ENCODE assay signal across 17 cellular contexts in genomic region chr19:41734585-41734984, GRCh38. TPM values are rescaled to one million over a fixed set of nuclear protein-coding genes. Genes with fewer than 3 reads are reported as not detected.
DNase-seq lines count a peak whose midpoint lies in the region; ATAC-seq and TF ChIP-seq lines count a peak whose summit lies in the region.
"Had no signal": no experiment of that assay in that cellular context is flagged by ENCODE, and none has a peak within 500 bp of the region (broad histone marks: within the 10 kb centered on the region; RNA-seq: fewer than 3 reads in every experiment).

No MANE protein-coding gene starts in this region.

- H3K9ac ChIP-seq in Karpas-422 (ENCODE audit: low read length) = no peak overlapping the region

- TF ChIP-seq CTCF in Calu3 (IDR thresholded peaks at IDR 0.05; ENCODE audit: unreplicated experiment) (no peak), left lung (IDR thresholded peaks at IDR 0.05) (no peak)

- ATAC-seq in left lung = peak; percentile 96
- ATAC-seq in GM21367 (IDR thresholded peaks at IDR 0.05; ENCODE audit: unreplicated experiment) = no peak
- no peak for ATAC-seq in GM19023 (IDR thresholded peaks at IDR 0.05; ENCODE audit: unreplicated experiment)
- ATAC-seq: gastrocnemius medialis; natural killer cell treated with Interleukin-12 subunit alpha and Interleukin-12 subunit beta and Interleukin-15 and Interleukin-18, amount 100 ng/mL, for 72 hours had no signal

- H3K4me1 Mint-ChIP-seq in Calu3 (ENCODE audit: low read depth, unreplicated experiment) = peaks cover 31% of the 10 kb centered on the region

- no peaks in the 10 kb centered on the region for H3K36me3 ChIP-seq in left lung
- H3K36me3 ChIP-seq in Karpas-422 (ENCODE audit: insufficient read depth, low read length) = no peaks in the 10 kb centered on the region
- H3K36me3 ChIP-seq: gastrocnemius medialis had no signal

- no peaks in the 10 kb centered on the region for H4K20me1 ChIP-seq in Karpas-422 (ENCODE audit: insufficient read depth, low read depth, low read length)

- H3K27ac Mint-ChIP-seq in Calu3 (ENCODE audit: unreplicated experiment) = peak overlapping the region; percentile 25
- H3K27ac Mint-ChIP-seq: natural killer cell treated with Interleukin-12 subunit alpha and Interleukin-12 subunit beta and Interleukin-15 and Interleukin-18, amount 100 ng/mL, for 72 hours; progenitor cell of endocrine pancreas had no signal

- H3K4me3 ChIP-seq in left lung (no peak overlapping the region), Karpas-422 (ENCODE audit: low read length) (no peak overlapping the region)
- H3K4me3 ChIP-seq: gastrocnemius medialis, testis had no signal

- CTCF ChIA-PET in Calu3 (lab: Charles Lee) = interaction anchor here (0.6 to 1.9 kb wide), 7 partner anchors 9 to 278 kb away, joined by 3 to 10 read pairs (median 5); no protein-coding TSS in a partner anchor

- H3K27ac ChIP-seq in left lung = peak overlapping the region in 1 of 2 donors; percentile 70
- H3K27ac ChIP-seq in Karpas-422 (ENCODE audit: low read length) = no peak overlapping the region
- H3K27ac ChIP-seq: gastrocnemius medialis, testis had no signal

- H3K36me3 Mint-ChIP-seq in Calu3 (ENCODE audit: insufficient read depth, unreplicated experiment) = peaks cover 8% of the 10 kb centered on the region
- H3K36me3 Mint-ChIP-seq: natural killer cell treated with Interleukin-12 subunit alpha and Interleukin-12 subunit beta and Interleukin-15 and Interleukin-18, amount 100 ng/mL, for 72 hours had no signal

- no peaks in the 10 kb centered on the region for H3K79me2 ChIP-seq in Karpas-422 (ENCODE audit: low read length)

- H3K9me2 ChIP-seq in Karpas-422 (replicated peaks; ENCODE audit: insufficient read depth, low read length) = no peaks in the 10 kb centered on the region

- peaks cover 0 to 7% of the 10 kb centered on the region in 2 donors for H3K4me1 ChIP-seq in left lung
- H3K4me1 ChIP-seq in Karpas-422 (ENCODE audit: low read length) = no peaks in the 10 kb centered on the region
- H3K4me1 ChIP-seq: gastrocnemius medialis, testis had no signal

- no TSS peak for BruUV-seq in Calu3 (replicated peaks; lab: Mats Ljungman, UMichigan)

- peak; percentile 25 for DNase-seq in Calu3
- peak; percentile 95 for DNase-seq in NCI-H1092 treated with DMSO at 0.1 percent for 48 hours (lab: John Stamatoyannopoulos, UW)
- peak; percentile 93 for DNase-seq in NCI-H774 (lab: John Stamatoyannopoulos, UW)
- DNase-seq in left lung = peak; percentile 68 to 81
- no peak for DNase-seq in HuH-7.5 (ENCODE audit: low spot score)
- DNase-seq in Karpas-422 = no peak
- DNase-seq: activated CD4-positive, alpha-beta T cell treated with anti-CD3 and anti-CD28 coated beads for 48 hours; activated CD8-positive, alpha-beta memory T cell treated with anti-CD3 and anti-CD28 coated beads, Interleukin-2, amount 50 U/mL, for 48 hours; activated naive CD4-positive, alpha-beta T cell; gastrocnemius medialis; NCI-H2227 treated with DMSO at 0.1 percent for 48 hours; testis had no signal

- no peak overlapping the region for H3K4me2 ChIP-seq in Karpas-422 (ENCODE audit: low read depth, low read length, poor library complexity, severe bottlenecking)

- H3K9me3 ChIP-seq in left lung (no peaks in the 10 kb centered on the region), Karpas-422 (ENCODE audit: low read length) (no peaks in the 10 kb centered on the region)
- H3K9me3 ChIP-seq: gastrocnemius medialis, testis had no signal

- H3K27me3 Mint-ChIP-seq in Calu3 (ENCODE audit: unreplicated experiment) = peaks cover 29% of the 10 kb centered on the region
- H3K27me3 Mint-ChIP-seq: progenitor cell of endocrine pancreas had no signal

- intact Hi-C loops in Calu3 (cut with micrococcal nuclease; ENCODE audit: unreplicated experiment) (no loop called here), left lung (cut with DNase I) (no loop called here)

- H3K9me3 Mint-ChIP-seq in Calu3 (ENCODE audit: low read depth, unreplicated experiment) = no peaks in the 10 kb centered on the region
- H3K9me3 Mint-ChIP-seq: natural killer cell treated with Interleukin-12 subunit alpha and Interleukin-12 subunit beta and Interleukin-15 and Interleukin-18, amount 100 ng/mL, for 72 hours had no signal

- no peak overlapping the region for H2AFZ ChIP-seq in Karpas-422 (ENCODE audit: low read length)

- H3K4me3 Mint-ChIP-seq in Calu3 (ENCODE audit: low read depth, unreplicated experiment) = no peak overlapping the region
- H3K4me3 Mint-ChIP-seq: natural killer cell treated with Interleukin-12 subunit alpha and Interleukin-12 subunit beta and Interleukin-15 and Interleukin-18, amount 100 ng/mL, for 72 hours had no signal

- no peaks in the 10 kb centered on the region for H3K27me3 ChIP-seq in left lung
- H3K27me3 ChIP-seq in Karpas-422 (ENCODE audit: low read length) = no peaks in the 10 kb centered on the region
- H3K27me3 ChIP-seq: testis had no signal

RNA-seq across cellular contexts. Expression of gene CEACAM6, which starts 20.7 kb away (rescaled TPM):
- 44.5 and 98.9 TPM in 2 replicates for total RNA-seq in Calu3 (2022)
- 1,000 to 10,000 TPM in 1 of 2 donors, 100 to 1,000 TPM in 1; 367 to 1,560 TPM for total RNA-seq in left lung
- not detected in 2 replicates for total RNA-seq in Karpas-422 (2014; rRNA removed; shearing (Covaris generic); ENCODE audit: low replicate concordance)
- total RNA-seq: lung microvascular endothelial cell; natural killer cell treated with Interleukin-12 subunit alpha and Interleukin-12 subunit beta and Interleukin-15 and Interleukin-18, amount 100 ng/mL, for 72 hours had no signal

RNA-seq across cellular contexts. Expression of gene CEACAM5, which starts 26.2 kb away (rescaled TPM):
- total RNA-seq in Calu3 (2022) (1.1 and 3.4 TPM in 2 replicates), left lung (10 to 100 TPM; 21.2 to 31.1 TPM)
- total RNA-seq in Karpas-422 (2014; rRNA removed; shearing (Covaris generic); ENCODE audit: low replicate concordance) = not detected in 2 replicates
- total RNA-seq: lung microvascular endothelial cell; natural killer cell treated with Interleukin-12 subunit alpha and Interleukin-12 subunit beta and Interleukin-15 and Interleukin-18, amount 100 ng/mL, for 72 hours; progenitor cell of endocrine pancreas had no signal

RNA-seq across cellular contexts. Expression of gene CEACAM7, which starts 46.5 kb away (rescaled TPM):
- total RNA-seq in Calu3 (2022) = 5.9 and 9.0 TPM in 2 replicates
- under 1 TPM; 0.18 to 0.44 TPM for total RNA-seq in left lung
- not detected in 2 replicates for total RNA-seq in Karpas-422 (2014; rRNA removed; shearing (Covaris generic); ENCODE audit: low replicate concordance)
- total RNA-seq: natural killer cell treated with Interleukin-12 subunit alpha and Interleukin-12 subunit beta and Interleukin-15 and Interleukin-18, amount 100 ng/mL, for 72 hours; progenitor cell of endocrine pancreas had no signal

Comparison
In these comparisons a context has a peak if more than half of its experiments do, and no peak if none do; other contexts are left out.
1. DNase-seq: peak in Calu3 (single experiment), NCI-H1092 treated with DMSO at 0.1 percent for 48 hours (single experiment), NCI-H774 (single experiment) and left lung (2 of 2); none in HuH-7.5 (single experiment) and Karpas-422 (single experiment).
2. RNA of gene CEACAM6, which starts 20.7 kb away (total RNA-seq): 367 to 1,560 TPM in left lung and 44.5 to 98.9 TPM in Calu3; not detected in Karpas-422; every median in the first group is over 10 times any median in the second.